ENCODE assay signal across 10 cellular contexts in the genomic region with DNA sequence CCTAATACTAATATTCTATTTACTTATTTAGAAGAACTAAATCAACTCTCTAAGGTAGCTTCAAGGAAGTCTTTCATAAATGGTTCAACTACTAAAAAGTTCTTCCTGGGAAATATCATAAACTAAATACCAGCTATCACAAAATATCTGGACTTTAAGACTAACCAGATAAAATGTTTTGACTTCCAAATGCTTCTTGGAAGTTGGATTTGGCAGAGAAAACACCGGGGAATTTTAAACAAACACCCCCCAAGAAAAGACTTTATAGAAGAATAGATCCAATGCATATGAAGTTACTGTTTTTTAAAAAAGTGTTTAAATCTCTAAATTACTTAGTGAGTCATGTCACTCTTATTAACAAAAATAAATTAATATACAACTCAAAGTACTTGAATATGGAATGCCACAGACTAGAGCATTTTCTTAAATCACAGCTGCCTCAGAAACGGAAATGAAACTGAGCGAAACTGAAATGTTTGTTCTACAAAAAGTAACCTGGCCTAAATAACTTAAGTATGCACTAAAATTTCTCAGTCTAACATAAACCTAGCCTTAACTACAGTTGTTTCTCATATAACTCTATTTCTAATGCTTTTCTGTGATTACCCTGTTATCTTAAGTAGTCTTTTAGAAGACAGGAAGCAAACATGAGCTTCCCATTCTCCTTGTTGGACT. TPM values are rescaled to one million over a fixed set of nuclear protein-coding genes. Genes with fewer than 3 reads are reported as not detected.
DNase-seq lines count a peak whose midpoint lies in the region; ATAC-seq and TF ChIP-seq lines count a peak whose summit lies in the region.
"Had no signal": no experiment of that assay in that cellular context is flagged by ENCODE, and none has a peak within 500 bp of the region (broad histone marks: within the 10 kb centered on the region; RNA-seq: fewer than 3 reads in every experiment).

No MANE protein-coding gene starts in this region.

- intact Hi-C loops in activated B cell treated with CpG ODN at 0.5 μM for 24 hours (cut with micrococcal nuclease) (no loop called here), sigmoid colon (cut with DNase I) (no loop called here)

- peak overlapping the region; percentile 80 for H3K27ac Mint-ChIP-seq in activated B cell treated with CpG ODN at 0.5 μM for 24 hours
- H3K27ac Mint-ChIP-seq: activated T-cell treated with anti-CD3 and anti-CD28 coated beads, Interleukin-2, amount 50 U/mL, for 24 hours; stimulated activated naive B cell treated with anti-CD40 and anti-IgM and Interleukin-4, amounts not matched to agents 10 μg/mL and 1 μg/mL and 100 μg/mL, for 72 hours had no signal

- no peak overlapping the region for H3K4me3 ChIP-seq in sigmoid colon
- no peak overlapping the region for H3K4me3 ChIP-seq in tibial nerve

- H3K9me3 ChIP-seq in sigmoid colon = no peaks in the 10 kb centered on the region
- H3K9me3 ChIP-seq in tibial nerve = no peaks in the 10 kb centered on the region

- peak overlapping the region; percentile 15 for H3K4me3 Mint-ChIP-seq in activated B cell treated with CpG ODN at 0.5 μM for 24 hours
- H3K4me3 Mint-ChIP-seq: activated T-cell treated with anti-CD3 and anti-CD28 coated beads, Interleukin-2, amount 50 U/mL, for 24 hours; stimulated activated naive B cell treated with anti-CD40 and anti-IgM and Interleukin-4, amounts not matched to agents 10 μg/mL and 1 μg/mL and 100 μg/mL, for 72 hours had no signal

- DNase-seq in activated B cell treated with CpG ODN at 0.5 μM for 24 hours (no peak), sigmoid colon (no peak), tibial nerve (ENCODE audit: low spot score in 2 of 2) (no peak), SK-N-DZ (ENCODE audit: low spot score) (no peak)
- DNase-seq in activated CD4-positive, CD25-positive, alpha-beta regulatory T cell (lab: John Stamatoyannopoulos, UW) = no peak
- DNase-seq in effector CD8-positive, alpha-beta T cell (lab: John Stamatoyannopoulos, UW) = no peak
- DNase-seq: activated T-cell treated with anti-CD3 and anti-CD28 coated beads, Interleukin-2, amount 50 U/mL, for 24 hours; stimulated activated naive B cell treated with anti-CD40 and anti-IgM and Interleukin-4, amounts not matched to agents 10 μg/mL and 1 μg/mL and 100 μg/mL, for 72 hours had no signal

- TF ChIP-seq EP300 in sigmoid colon (IDR thresholded peaks at IDR 0.05) (no peak), tibial nerve (IDR thresholded peaks at IDR 0.05) (no peak)

- peaks cover 89% of the 10 kb centered on the region for H3K4me1 Mint-ChIP-seq in activated B cell treated with CpG ODN at 0.5 μM for 24 hours

- peak overlapping the region; percentile 1 to 97 (median 34) for H3K27ac ChIP-seq in sigmoid colon
- peak overlapping the region in 1 of 4 donors; percentile 26 for H3K27ac ChIP-seq in tibial nerve

- no peaks in the 10 kb centered on the region for H3K27me3 Mint-ChIP-seq in activated B cell treated with CpG ODN at 0.5 μM for 24 hours
- H3K27me3 Mint-ChIP-seq: stimulated activated naive B cell treated with anti-CD40 and anti-IgM and Interleukin-4, amounts not matched to agents 10 μg/mL and 1 μg/mL and 100 μg/mL, for 72 hours had no signal

- ATAC-seq in GM18909 (IDR thresholded peaks at IDR 0.05; ENCODE audit: poor library complexity, unreplicated experiment) = peak; percentile 54
- peak; percentile 58 for ATAC-seq in HG02870 (IDR thresholded peaks at IDR 0.05; ENCODE audit: unreplicated experiment)
- no peak for ATAC-seq in activated B cell treated with CpG ODN at 0.5 μM for 24 hours (ENCODE audit: low read depth)
- ATAC-seq: stimulated activated naive B cell treated with anti-CD40 and anti-IgM and Interleukin-4, amounts not matched to agents 10 μg/mL and 1 μg/mL and 100 μg/mL, for 72 hours had no signal

- H3K9me3 Mint-ChIP-seq in activated B cell treated with CpG ODN at 0.5 μM for 24 hours = no peaks in the 10 kb centered on the region
- H3K9me3 Mint-ChIP-seq: activated T-cell treated with anti-CD3 and anti-CD28 coated beads, Interleukin-2, amount 50 U/mL, for 24 hours; stimulated activated naive B cell treated with anti-CD40 and anti-IgM and Interleukin-4, amounts not matched to agents 10 μg/mL and 1 μg/mL and 100 μg/mL, for 72 hours had no signal

- H3K4me1 ChIP-seq in sigmoid colon (peaks cover 0 to 95% (median 90%) of the 10 kb centered on the region in 4 donors), tibial nerve (peaks cover 0 to 85% (median 45%) of the 10 kb centered on the region in 4 donors)

- POLR2A ChIA-PET in activated B cell treated with CpG ODN at 0.5 μM for 24 hours (lab: Charles Lee) = interaction anchor here (0.6 to 0.8 kb wide), 2 partner anchors 18 to 323 kb away, joined by 3 read pairs; partner anchors contain the start of gene SLC44A1

- H3K27me3 ChIP-seq in sigmoid colon (no peaks in the 10 kb centered on the region), tibial nerve (no peaks in the 10 kb centered on the region)

- TF ChIP-seq POLR2A in sigmoid colon (IDR thresholded peaks at IDR 0.05) (no peak), tibial nerve (IDR thresholded peaks at IDR 0.05) (no peak)

- no peak for TF ChIP-seq CTCF in activated B cell treated with CpG ODN at 0.5 μM for 24 hours (IDR thresholded peaks at IDR 0.05)
- TF ChIP-seq CTCF in sigmoid colon (IDR thresholded peaks at IDR 0.05) = no peak
- no peak for TF ChIP-seq CTCF in tibial nerve (IDR thresholded peaks at IDR 0.05)

- CTCF ChIA-PET in activated B cell treated with CpG ODN at 0.5 μM for 24 hours (lab: Charles Lee) = interaction anchor here (1.1 to 1.3 kb wide), 2 partner anchors 10 to 60 kb away, joined by 3 to 4 read pairs; no protein-coding TSS in a partner anchor

- 54 to 77% methylated on average over 3 of the region's 3 CpGs for WGBS in sigmoid colon, 2 donors
- 37 to 49% methylated on average over 3 of the region's 3 CpGs for WGBS in tibial nerve, 2 donors

- peaks cover 5% of the 10 kb centered on the region for H3K36me3 Mint-ChIP-seq in activated B cell treated with CpG ODN at 0.5 μM for 24 hours (ENCODE audit: low read depth)
- H3K36me3 Mint-ChIP-seq: stimulated activated naive B cell treated with anti-CD40 and anti-IgM and Interleukin-4, amounts not matched to agents 10 μg/mL and 1 μg/mL and 100 μg/mL, for 72 hours had no signal

- H3K36me3 ChIP-seq in sigmoid colon = peaks cover 0 to 3% (median 0%) of the 10 kb centered on the region in 4 donors
- no peaks in the 10 kb centered on the region for H3K36me3 ChIP-seq in tibial nerve

RNA-seq across cellular contexts. Expression of gene ABCA1, which starts 6.8 kb away (rescaled TPM):
- total RNA-seq in activated B cell treated with CpG ODN at 0.5 μM for 24 hours = 1.7 and 2.3 TPM in 2 replicates
- total RNA-seq in sigmoid colon = 100 to 1,000 TPM in 1 of 4 donors, 10 to 100 TPM in 3; 76.7 to 110 (median 91.3) TPM
- polyA plus RNA-seq in sigmoid colon = 1 to 10 TPM; 2.4 to 7.4 (median 4.9) TPM
- 10 to 100 TPM; 59.2 to 84.1 (median 80.5) TPM for total RNA-seq in tibial nerve
- polyA plus RNA-seq in SK-N-DZ (2014; cell fraction: cytosol; rRNA removed) = 3.8 and 5.6 TPM in 2 replicates
- 6.6 and 10.4 TPM in 2 replicates for polyA plus RNA-seq in SK-N-DZ (2014; cell fraction: nucleus; rRNA removed)

Comparison
In these comparisons a context has a peak if more than half of its experiments do, and no peak if none do; other contexts are left out.
1. RNA of gene ABCA1, which starts 6.8 kb away (total RNA-seq): 76.7 to 110 TPM in sigmoid colon and 59.2 to 84.1 TPM in tibial nerve; 1.7 to 2.3 TPM in activated B cell treated with CpG ODN at 0.5 μM for 24 hours; every median in the first group is over 10 times any median in the second.